Comparison of ENCODE assay signal across 8 cellular contexts in genomic region chr1:155744711-155745283, GRCh38. TPM values are rescaled to one million over a fixed set of nuclear protein-coding genes. Genes with fewer than 3 reads are reported as not detected.
DNase-seq lines count a peak whose midpoint lies in the region; ATAC-seq, FAIRE-seq and TF ChIP-seq lines count a peak whose summit lies in the region.

No MANE protein-coding gene starts in this region.

- H2AFZ ChIP-seq in fibroblast of lung (ENCODE audit: low read length): peak overlapping the region; percentile 90

- H3K27me3 ChIP-seq in RWPE2 (ENCODE audit: insufficient read depth, poor library complexity, severe bottlenecking) (no peaks in the 10 kb centered on the region), fibroblast of lung (ENCODE audit: control insufficient read depth, insufficient read depth, low read length) (no peaks in the 10 kb centered on the region), rectal smooth muscle tissue (ENCODE audit: control insufficient read depth, insufficient read depth, low read length) (no peaks in the 10 kb centered on the region)

- no peak for FAIRE-seq in H54 (lab: Jason Lieb, UNC)

- H3K4me3 ChIP-seq in GM08714 (ENCODE audit: low read length) (peak overlapping the region; percentile 79), RWPE2 (ENCODE audit: severe bottlenecking) (peak overlapping the region; percentile 48), fibroblast of lung (replicated peaks in 1 of 4; ENCODE audit: control extremely low read depth in 1 of 4, insufficient read depth in 1 of 4, low read depth in 3 of 4, low read length in 4 of 4) (peak overlapping the region; percentile 68 to 92 (median 76)), rectal smooth muscle tissue (ENCODE audit: low read length) (peak overlapping the region; percentile 80)

- no peak for ATAC-seq in RWPE2 (ENCODE audit: low read depth)
- ATAC-seq in HG03025 (IDR thresholded peaks at IDR 0.05; ENCODE audit: low FRiP score, unreplicated experiment): no peak

- H3K9me3 ChIP-seq in RWPE2 (ENCODE audit: severe bottlenecking): no peaks in the 10 kb centered on the region
- no peaks in the 10 kb centered on the region for H3K9me3 ChIP-seq in fibroblast of lung (ENCODE audit: control insufficient read depth, insufficient read depth, low read depth, low read length)

- H3K36me3 ChIP-seq in RWPE2 (ENCODE audit: low read depth) (peaks cover 9% of the 10 kb centered on the region), fibroblast of lung (ENCODE audit: control insufficient read depth, insufficient read depth, low read length) (no peaks in the 10 kb centered on the region), rectal smooth muscle tissue (ENCODE audit: control insufficient read depth, insufficient read depth, low read length) (peaks cover 3% of the 10 kb centered on the region)

- H3K4me2 ChIP-seq in fibroblast of lung (ENCODE audit: extremely low read depth, insufficient read depth, low read length): peak overlapping the region; percentile 67

- TF ChIP-seq POLR2A in H54 (IDR thresholded peaks at IDR 0.05; ENCODE audit: low read depth, low read length): no peak

- H3K27ac ChIP-seq in RWPE2 (ENCODE audit: poor library complexity, severe bottlenecking): peak overlapping the region; percentile 35
- peak overlapping the region; percentile 69 for H3K27ac ChIP-seq in fibroblast of lung (ENCODE audit: insufficient read depth, low read length)
- peak overlapping the region; percentile 46 for H3K27ac ChIP-seq in rectal smooth muscle tissue (ENCODE audit: low read depth, low read length)

- H4K20me1 ChIP-seq in fibroblast of lung (ENCODE audit: control insufficient read depth, extremely low read depth, insufficient read depth, low read length): no peaks in the 10 kb centered on the region

- DNase-seq in RWPE2 (ENCODE audit: low spot score) (no peak), fibroblast of lung (ENCODE audit: low read depth in 2 of 2) (no peak), GF-D8 (lab: John Stamatoyannopoulos, UW) (no peak), kidney tubule cell (ENCODE audit: low spot score) (no peak), H54 (ENCODE audit: insufficient read length, low spot score) (no peak)

- H3K9ac ChIP-seq in fibroblast of lung (ENCODE audit: insufficient read depth, low read length) (peak overlapping the region; percentile 64), rectal smooth muscle tissue (ENCODE audit: low read length) (peak overlapping the region; percentile 32)

- no peak for TF ChIP-seq CTCF in RWPE2 (IDR thresholded peaks at IDR 0.05; ENCODE audit: poor library complexity, severe bottlenecking)
- TF ChIP-seq CTCF in fibroblast of lung (conservative IDR thresholded peaks at IDR 0.05 in 1 of 2, IDR thresholded peaks at IDR 0.05 in 1 of 2; ENCODE audit: low read depth in 1 of 2, low read length in 2 of 2): no peak

- H3K79me2 ChIP-seq in fibroblast of lung (ENCODE audit: control insufficient read depth, insufficient read depth, low read length): no peaks in the 10 kb centered on the region

- H3K4me1 ChIP-seq in RWPE2 (ENCODE audit: insufficient read depth, poor library complexity, severe bottlenecking): no peaks in the 10 kb centered on the region
- peaks cover 4% of the 10 kb centered on the region for H3K4me1 ChIP-seq in fibroblast of lung (ENCODE audit: control insufficient read depth, extremely low read depth, insufficient read depth, low read length)
- H3K4me1 ChIP-seq in rectal smooth muscle tissue (ENCODE audit: control insufficient read depth, insufficient read depth, low read length): peaks cover 4% of the 10 kb centered on the region

RNA-seq across cellular contexts. Expression of gene DAP3, which starts 55.9 kb away (rescaled TPM):
- 53.7 and 54.2 TPM in 2 replicates for total RNA-seq in fibroblast of lung
- polyA plus RNA-seq in fibroblast of lung: 103 and 124 TPM in 2 replicates
- polyA plus RNA-seq in fibroblast of lung (2012): 83.5 and 94.9 TPM in 2 replicates
- 73.8 and 95.0 TPM in 2 replicates for polyA minus RNA-seq in fibroblast of lung (ENCODE audit: low replicate concordance)

RNA-seq across cellular contexts. Expression of gene YY1AP1, which starts 56.2 kb away (rescaled TPM):
- total RNA-seq in fibroblast of lung: 53.9 and 70.8 TPM in 2 replicates
- 86.4 and 87.6 TPM in 2 replicates for polyA plus RNA-seq in fibroblast of lung
- 32.3 and 33.2 TPM in 2 replicates for polyA plus RNA-seq in fibroblast of lung (2012)
- 42.9 and 69.9 TPM in 2 replicates for polyA minus RNA-seq in fibroblast of lung (ENCODE audit: low replicate concordance)
